In genomic region chr17:32914181-32914580, GRCh38 we compare ENCODE assay signal across 15 cellular contexts. TPM values are rescaled to one million over a fixed set of nuclear protein-coding genes. Genes with fewer than 3 reads are reported as not detected.
"Had no signal": no experiment of that assay in that cellular context is flagged by ENCODE, and none has a peak within 500 bp of the region (broad histone marks: within the 10 kb centered on the region; RNA-seq: fewer than 3 reads in every experiment).

No MANE protein-coding gene starts in this region.

- H3K36me3 Mint-ChIP-seq: activated naive CD8-positive, alpha-beta T cell; immature natural killer cell; naive thymus-derived CD4-positive, alpha-beta T cell had no signal

- H3K4me3 ChIP-seq: right atrium auricular region, skin epidermis, transverse colon had no signal

- H3K27ac Mint-ChIP-seq: activated naive CD8-positive, alpha-beta T cell; immature natural killer cell; naive thymus-derived CD4-positive, alpha-beta T cell had no signal

- ATAC-seq: left colon; naive thymus-derived CD4-positive, alpha-beta T cell; PC-3 had no signal

- H3K4me3 Mint-ChIP-seq: activated naive CD8-positive, alpha-beta T cell; immature natural killer cell; naive thymus-derived CD4-positive, alpha-beta T cell had no signal

- H3K27me3 Mint-ChIP-seq: activated naive CD8-positive, alpha-beta T cell had no signal

- H3K9me3 Mint-ChIP-seq: immature natural killer cell had no signal

- H3K27ac ChIP-seq: right atrium auricular region, skin epidermis, transverse colon had no signal

- DNase-seq: anterior cingulate cortex; cerebellar nuclear complex; dermis blood vessel endothelial cell; immature natural killer cell; left colon; naive thymus-derived CD4-positive, alpha-beta T cell; nucleus accumbens; PC-3; substantia nigra; T-helper 9 cell; transverse colon had no signal

RNA-seq across cellular contexts. Expression of gene TMEM98, which starts 13.8 kb away (rescaled TPM):
- total RNA-seq: mononuclear cell had no signal
